ENCODE assay signal across 17 cellular contexts in the genomic region with DNA sequence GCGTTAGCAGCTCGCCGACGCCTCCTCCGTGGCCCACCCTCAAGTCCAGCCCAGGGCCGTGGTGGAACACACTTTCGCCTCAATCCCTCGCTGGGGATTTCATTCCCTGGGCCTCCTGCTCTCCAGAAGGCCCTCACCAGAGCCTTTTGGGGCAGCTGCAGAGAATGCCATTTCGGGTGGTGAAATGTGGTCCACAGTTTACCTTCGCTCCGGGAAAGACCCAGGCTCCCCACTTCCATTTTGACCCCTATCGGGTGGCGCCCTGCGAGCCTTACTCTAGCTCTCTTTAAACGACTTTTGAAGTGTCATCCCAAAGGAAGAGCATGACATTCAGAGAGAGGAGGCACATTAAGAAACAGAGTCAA. TPM values are rescaled to one million over a fixed set of nuclear protein-coding genes. Genes with fewer than 3 reads are reported as not detected.
DNase-seq lines count a peak whose midpoint lies in the region; ATAC-seq lines count a peak whose summit lies in the region.
"Had no signal": no experiment of that assay in that cellular context is flagged by ENCODE, and none has a peak within 500 bp of the region (broad histone marks: within the 10 kb centered on the region; RNA-seq: fewer than 3 reads in every experiment).

No MANE protein-coding gene starts in this region.

- H3K36me3 Mint-ChIP-seq in activated CD4-positive, alpha-beta T cell treated with anti-CD3 and anti-CD28 coated beads, Interleukin-2, amount 10 ng/mL, durations not matched to agents 24 days and 14 days (ENCODE audit: low read depth) = peaks cover 5% of the 10 kb centered on the region
- H3K36me3 Mint-ChIP-seq in T-helper 17 cell (ENCODE audit: low read depth) = no peaks in the 10 kb centered on the region
- peaks cover 16% of the 10 kb centered on the region for H3K36me3 Mint-ChIP-seq in effector memory CD8-positive, alpha-beta T cell (ENCODE audit: insufficient read depth)

- no peaks in the 10 kb centered on the region for H3K9me3 Mint-ChIP-seq in activated CD4-positive, alpha-beta T cell treated with anti-CD3 and anti-CD28 coated beads, Interleukin-2, amount 10 ng/mL, durations not matched to agents 24 days and 14 days
- no peaks in the 10 kb centered on the region for H3K9me3 Mint-ChIP-seq in effector memory CD8-positive, alpha-beta T cell

- peak; percentile 60 for DNase-seq in activated CD4-positive, alpha-beta T cell treated with anti-CD3 and anti-CD28 coated beads, Interleukin-2, amount 10 ng/mL, durations not matched to agents 24 days and 14 days
- no peak for DNase-seq in activated CD4-positive, alpha-beta T cell treated with anti-CD3 and anti-CD28 coated beads, Interleukin-2, amount 50 U/mL, for 4 hours
- DNase-seq in T-helper 17 cell = no peak
- DNase-seq in effector memory CD8-positive, alpha-beta T cell = no peak
- no peak for DNase-seq in stimulated activated naive CD8-positive, alpha-beta T cell treated with anti-CD3 and anti-CD28 coated beads, Interleukin-15, Interleukin-2, amounts not matched to agents 100 U/mL and 50 U/mL, for 24 hours
- DNase-seq in stimulated activated CD4-positive, alpha-beta T cell treated with anti-CD3 and anti-CD28 coated beads, Interleukin-2, amount 100 ng/mL, for 48 hours = no peak
- DNase-seq: amygdala, DMS79 treated with DMSO at 0.1 percent for 48 hours, MV-4-11, NCI-H2081 treated with DMSO at 0.1 percent for 48 hours, NCI-H510A treated with DMSO at 0.1 percent for 48 hours, transverse colon had no signal

- intact Hi-C loops in activated CD4-positive, alpha-beta T cell treated with anti-CD3 and anti-CD28 coated beads, Interleukin-2, amount 10 ng/mL, durations not matched to agents 24 days and 14 days (cut with micrococcal nuclease) = loop anchor here (1.0 to 10.0 kb wide), 7 partner anchors 12 to 512 kb away; no protein-coding TSS in a partner anchor

- H3K4me1 Mint-ChIP-seq in activated CD4-positive, alpha-beta T cell treated with anti-CD3 and anti-CD28 coated beads, Interleukin-2, amount 10 ng/mL, durations not matched to agents 24 days and 14 days = peaks cover 36% of the 10 kb centered on the region
- peaks cover 25% of the 10 kb centered on the region for H3K4me1 Mint-ChIP-seq in T-helper 17 cell
- peaks cover 14 to 32% of the 10 kb centered on the region in 2 donors for H3K4me1 Mint-ChIP-seq in effector memory CD8-positive, alpha-beta T cell (ENCODE audit: low read depth in 2 of 2)

- no peaks in the 10 kb centered on the region for H3K9me3 ChIP-seq in T-helper 17 cell (ENCODE audit: control insufficient read depth, low read length, poor library complexity, severe bottlenecking)
- H3K9me3 ChIP-seq: A549, SJSA1, transverse colon had no signal

- peak; percentile 22 for ATAC-seq in T-helper 17 cell
- ATAC-seq in effector memory CD8-positive, alpha-beta T cell (replicated peaks) = no peak
- ATAC-seq in stimulated activated naive CD8-positive, alpha-beta T cell treated with anti-CD3 and anti-CD28 coated beads, Interleukin-15, Interleukin-2, amounts not matched to agents 100 U/mL and 50 U/mL, for 24 hours = peak; percentile 4
- no peak for ATAC-seq in GM21381 (IDR thresholded peaks at IDR 0.05; ENCODE audit: unreplicated experiment)
- ATAC-seq in GM18517 (IDR thresholded peaks at IDR 0.05; ENCODE audit: unreplicated experiment) = no peak
- ATAC-seq: A549, HepG2 had no signal

- no peaks in the 10 kb centered on the region for H3K27me3 Mint-ChIP-seq in activated CD4-positive, alpha-beta T cell treated with anti-CD3 and anti-CD28 coated beads, Interleukin-2, amount 10 ng/mL, durations not matched to agents 24 days and 14 days
- no peaks in the 10 kb centered on the region for H3K27me3 Mint-ChIP-seq in T-helper 17 cell
- no peaks in the 10 kb centered on the region for H3K27me3 Mint-ChIP-seq in effector memory CD8-positive, alpha-beta T cell

- H3K4me3 Mint-ChIP-seq in activated CD4-positive, alpha-beta T cell treated with anti-CD3 and anti-CD28 coated beads, Interleukin-2, amount 10 ng/mL, durations not matched to agents 24 days and 14 days = peak overlapping the region; percentile 88
- H3K4me3 Mint-ChIP-seq in T-helper 17 cell = peak overlapping the region; percentile 92
- peak overlapping the region; percentile 93 to 95 for H3K4me3 Mint-ChIP-seq in effector memory CD8-positive, alpha-beta T cell

- peak overlapping the region; percentile 99 for H3K27ac Mint-ChIP-seq in activated CD4-positive, alpha-beta T cell treated with anti-CD3 and anti-CD28 coated beads, Interleukin-2, amount 10 ng/mL, durations not matched to agents 24 days and 14 days
- peak overlapping the region; percentile 87 for H3K27ac Mint-ChIP-seq in T-helper 17 cell
- H3K27ac Mint-ChIP-seq in effector memory CD8-positive, alpha-beta T cell = peak overlapping the region; percentile 94 to 95

RNA-seq across cellular contexts. Expression of a gene that starts 0.5 kb away (rescaled TPM):
- total RNA-seq in activated CD4-positive, alpha-beta T cell treated with anti-CD3 and anti-CD28 coated beads, Interleukin-2, amount 10 ng/mL, durations not matched to agents 24 days and 14 days = 51.7 and 53.9 TPM in 2 replicates
- 10 to 100 TPM; 25.8 to 29.1 TPM for total RNA-seq in T-helper 17 cell
- total RNA-seq: HepG2, SJSA1 had no signal

RNA-seq across cellular contexts. Expression of a gene that starts 14.4 kb away (rescaled TPM):
- total RNA-seq in activated CD4-positive, alpha-beta T cell treated with anti-CD3 and anti-CD28 coated beads, Interleukin-2, amount 10 ng/mL, durations not matched to agents 24 days and 14 days = not detected in 2 replicates
- not detected for total RNA-seq in T-helper 17 cell
- total RNA-seq: HepG2, SJSA1 had no signal

Comparison
In these comparisons a context has a peak if more than half of its experiments do, and no peak if none do; other contexts are left out.
1. ATAC-seq: peak in T-helper 17 cell (single experiment) and stimulated activated naive CD8-positive, alpha-beta T cell treated with anti-CD3 and anti-CD28 coated beads, Interleukin-15, Interleukin-2, amounts not matched to agents 100 U/mL and 50 U/mL, for 24 hours (single experiment); none in effector memory CD8-positive, alpha-beta T cell (single experiment), GM21381 (single experiment) and GM18517 (single experiment).
2. Peak in every context shown above with its lines, with median percentiles within 50 percentile points of each other: H3K27ac Mint-ChIP-seq and H3K4me3 Mint-ChIP-seq.